9 cellular contexts compared by ENCODE assay signal in genomic region chr11:1881442-1882264, GRCh38. TPM values are rescaled to one million over a fixed set of nuclear protein-coding genes. Genes with fewer than 3 reads are reported as not detected.
DNase-seq lines count a peak whose midpoint lies in the region; ATAC-seq and TF ChIP-seq lines count a peak whose summit lies in the region.
"Had no signal": no experiment of that assay in that cellular context is flagged by ENCODE, and none has a peak within 500 bp of the region (broad histone marks: within the 10 kb centered on the region; RNA-seq: fewer than 3 reads in every experiment).

No MANE protein-coding gene starts in this region.

- no peak overlapping the region for H3K4me3 ChIP-seq in fibroblast of villous mesenchyme (ENCODE audit: low read depth, low read length)

- TF ChIP-seq CTCF in fibroblast of villous mesenchyme (IDR thresholded peaks at IDR 0.05; ENCODE audit: insufficient read depth, low read depth, low read length), result no peak

- peak; percentile 26 for ATAC-seq in HG03175 (IDR thresholded peaks at IDR 0.05; ENCODE audit: unreplicated experiment)

- DNase-seq in D341Med (ENCODE audit: low spot score), result peak; percentile 41
- peak; percentile 39 for DNase-seq in fibroblast of villous mesenchyme (ENCODE audit: low read depth)
- peak; percentile 51 for DNase-seq in retina
- no peak for DNase-seq in GM19240 (ENCODE audit: insufficient read length, low spot score)
- DNase-seq in MV-4-11 (lab: John Stamatoyannopoulos, UW), result no peak
- DNase-seq in RPMI8226, result no peak
- no peak for DNase-seq in SK-N-DZ (ENCODE audit: low spot score)

RNA-seq across cellular contexts. Expression of gene PRR33, which starts 10.0 kb away (rescaled TPM):
- total RNA-seq in fibroblast of villous mesenchyme, result not detected in 2 replicates
- not detected in 2 replicates for polyA plus RNA-seq in SK-N-DZ (2014; cell fraction: cytosol; rRNA removed)
- not detected in 2 replicates for polyA plus RNA-seq in SK-N-DZ (2014; cell fraction: nucleus; rRNA removed)
- total RNA-seq: liver had no signal
- polyA plus RNA-seq: liver had no signal

RNA-seq across cellular contexts. Expression of gene LSP1, which starts 28.8 kb away (rescaled TPM):
- 0.32 TPM in 1 of 2 replicates, not detected in the other for total RNA-seq in fibroblast of villous mesenchyme
- polyA plus RNA-seq in SK-N-DZ (2014; cell fraction: cytosol; rRNA removed), result 1.0 and 1.8 TPM in 2 replicates
- 0.20 and 0.70 TPM in 2 replicates for polyA plus RNA-seq in SK-N-DZ (2014; cell fraction: nucleus; rRNA removed)

RNA-seq across cellular contexts. Expression of gene TNNT3, which starts 37.9 kb away (rescaled TPM):
- not detected in 2 replicates for total RNA-seq in fibroblast of villous mesenchyme
- polyA plus RNA-seq in SK-N-DZ (2014; cell fraction: cytosol; rRNA removed), result not detected in 2 replicates
- polyA plus RNA-seq in SK-N-DZ (2014; cell fraction: nucleus; rRNA removed), result 0.14 TPM in 1 of 2 replicates, not detected in the other

RNA-seq across cellular contexts. Expression of gene TNNI2, which starts 42.9 kb away (rescaled TPM):
- total RNA-seq in fibroblast of villous mesenchyme, result not detected in 2 replicates
- 0.77 TPM in 1 of 2 replicates, not detected in the other for polyA plus RNA-seq in SK-N-DZ (2014; cell fraction: cytosol; rRNA removed)
- not detected in 2 replicates for polyA plus RNA-seq in SK-N-DZ (2014; cell fraction: nucleus; rRNA removed)

RNA-seq across cellular contexts. Expression of gene SYT8, which starts 46.9 kb away (rescaled TPM):
- under 0.01 TPM in 1 of 2 replicates, not detected in the other for total RNA-seq in fibroblast of villous mesenchyme
- polyA plus RNA-seq in SK-N-DZ (2014; cell fraction: cytosol; rRNA removed), result not detected in 2 replicates
- polyA plus RNA-seq in SK-N-DZ (2014; cell fraction: nucleus; rRNA removed), result not detected in 2 replicates

Comparison
In these comparisons a context has a peak if more than half of its experiments do, and no peak if none do; other contexts are left out.
1. DNase-seq: peak in D341Med (single experiment), fibroblast of villous mesenchyme (single experiment) and retina (single experiment); none in GM19240 (single experiment), MV-4-11 (single experiment), RPMI8226 (single experiment) and SK-N-DZ (single experiment).